ENCODE assay signal across 10 cellular contexts in the genomic region with DNA sequence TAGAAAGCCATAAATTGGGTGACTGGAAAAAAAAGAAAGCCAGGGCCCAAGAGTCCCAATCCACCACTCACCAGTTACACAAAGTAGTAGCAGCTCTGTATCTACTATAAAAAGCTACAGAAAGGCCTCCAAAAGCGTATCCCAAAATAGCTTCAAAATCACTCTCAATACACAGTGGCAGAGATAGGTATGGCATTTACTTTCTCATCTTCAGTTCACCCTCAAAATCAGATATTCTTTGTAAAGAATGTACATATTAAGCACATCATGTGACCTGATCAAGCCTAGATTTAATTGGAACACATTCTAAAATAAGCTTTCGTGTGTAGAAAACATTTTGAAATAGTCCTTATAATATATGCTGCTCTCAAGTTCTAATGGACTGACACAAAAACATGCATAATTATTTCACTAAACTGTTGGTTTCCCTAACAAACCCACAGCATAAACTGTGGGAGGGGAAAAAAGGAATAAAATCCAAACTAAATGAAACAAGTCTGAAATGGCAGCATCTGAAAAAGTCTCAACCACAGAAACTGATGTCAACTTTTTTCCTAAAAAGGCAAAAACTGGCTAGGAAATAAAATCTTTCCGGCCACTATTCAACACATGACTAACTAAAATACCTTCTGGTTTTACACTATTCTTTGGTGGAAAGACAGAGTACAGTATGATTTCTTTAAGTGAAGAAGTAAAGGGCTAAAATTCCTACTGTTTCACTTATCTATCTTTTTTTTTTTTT. TPM values are rescaled to one million over a fixed set of nuclear protein-coding genes. Genes with fewer than 3 reads are reported as not detected.
DNase-seq lines count a peak whose midpoint lies in the region; ATAC-seq and TF ChIP-seq lines count a peak whose summit lies in the region.
"Had no signal": no experiment of that assay in that cellular context is flagged by ENCODE, and none has a peak within 500 bp of the region (broad histone marks: within the 10 kb centered on the region; RNA-seq: fewer than 3 reads in every experiment).

No MANE protein-coding gene starts in this region.

- H3K36me3 Mint-ChIP-seq in activated naive CD4-positive, alpha-beta T cell treated with anti-CD3 and anti-CD28 coated beads for 36 hours (ENCODE audit: low read depth), result peaks cover 17% of the 10 kb centered on the region
- H3K36me3 Mint-ChIP-seq in T-helper 1 cell treated with Interleukin-12 subunit alpha and Interleukin-12 subunit beta and Interleukin-4 antibody, amounts not matched to agents 30 μg/mL and 1 μg/mL, for 36 hours (ENCODE audit: low read depth), result peaks cover 18% of the 10 kb centered on the region
- peaks cover 18% of the 10 kb centered on the region for H3K36me3 Mint-ChIP-seq in type B pancreatic cell

- H3K27me3 ChIP-seq in gastroesophageal sphincter, result no peaks in the 10 kb centered on the region

- no peak overlapping the region for H3K4me3 ChIP-seq in gastroesophageal sphincter

- H3K4me1 ChIP-seq in gastroesophageal sphincter, result peaks cover 0 to 92% (median 8%) of the 10 kb centered on the region in 3 donors

- H3K4me1 Mint-ChIP-seq in activated naive CD4-positive, alpha-beta T cell treated with anti-CD3 and anti-CD28 coated beads for 36 hours (ENCODE audit: low read depth), result peaks cover 83% of the 10 kb centered on the region
- peaks cover 60% of the 10 kb centered on the region for H3K4me1 Mint-ChIP-seq in T-helper 1 cell treated with Interleukin-12 subunit alpha and Interleukin-12 subunit beta and Interleukin-4 antibody, amounts not matched to agents 30 μg/mL and 1 μg/mL, for 36 hours (ENCODE audit: low read depth)
- peaks cover 45% of the 10 kb centered on the region for H3K4me1 Mint-ChIP-seq in type B pancreatic cell (ENCODE audit: unreplicated experiment)

- H3K4me3 Mint-ChIP-seq in activated naive CD4-positive, alpha-beta T cell treated with anti-CD3 and anti-CD28 coated beads for 36 hours, result no peak overlapping the region
- peak overlapping the region; percentile 47 for H3K4me3 Mint-ChIP-seq in T-helper 1 cell treated with Interleukin-12 subunit alpha and Interleukin-12 subunit beta and Interleukin-4 antibody, amounts not matched to agents 30 μg/mL and 1 μg/mL, for 36 hours
- no peak overlapping the region for H3K4me3 Mint-ChIP-seq in type B pancreatic cell

- CTCF ChIA-PET in activated naive CD4-positive, alpha-beta T cell treated with anti-CD3 and anti-CD28 coated beads for 36 hours (lab: Charles Lee), result interaction anchor here (0.5 to 2.0 kb wide), 7 partner anchors 11 to 462 kb away, joined by 3 to 6 read pairs (median 4); no protein-coding TSS in a partner anchor

- no peak for DNase-seq in activated naive CD4-positive, alpha-beta T cell treated with anti-CD3 and anti-CD28 coated beads for 36 hours
- no peak for DNase-seq in activated naive CD4-positive, alpha-beta T cell treated with Interleukin-2 at 50 U/mL for 16 hours
- DNase-seq in type B pancreatic cell (ENCODE audit: extremely low spot score, unreplicated experiment), result no peak
- no peak for DNase-seq in activated gamma-delta T cell treated with Interleukin-2 at 50 U/mL for 16 hours
- no peak for DNase-seq in SIG-M5 (lab: John Stamatoyannopoulos, UW)
- DNase-seq in SK-N-DZ (ENCODE audit: low spot score), result no peak
- DNase-seq: amygdala, C1 segment of cervical spinal cord had no signal

- no peak for TF ChIP-seq POLR2A in gastroesophageal sphincter (IDR thresholded peaks at IDR 0.05)

- no peak for TF ChIP-seq EP300 in gastroesophageal sphincter (IDR thresholded peaks at IDR 0.05)

- H3K36me3 ChIP-seq in gastroesophageal sphincter, result no peaks in the 10 kb centered on the region

- H3K9me3 ChIP-seq in gastroesophageal sphincter, result no peaks in the 10 kb centered on the region

- WGBS in gastroesophageal sphincter (ENCODE audit: low coverage in 1 of 2), 2 donors, result 20 to 32% methylated on average over 3 of the region's 3 CpGs

- peaks cover 2% of the 10 kb centered on the region for H3K9me3 Mint-ChIP-seq in activated naive CD4-positive, alpha-beta T cell treated with anti-CD3 and anti-CD28 coated beads for 36 hours
- H3K9me3 Mint-ChIP-seq in T-helper 1 cell treated with Interleukin-12 subunit alpha and Interleukin-12 subunit beta and Interleukin-4 antibody, amounts not matched to agents 30 μg/mL and 1 μg/mL, for 36 hours, result no peaks in the 10 kb centered on the region
- H3K9me3 Mint-ChIP-seq in type B pancreatic cell, result peaks cover 9% of the 10 kb centered on the region

- intact Hi-C loops in activated naive CD4-positive, alpha-beta T cell treated with anti-CD3 and anti-CD28 coated beads for 36 hours (cut with micrococcal nuclease), result loop anchor here (1.0 to 2.0 kb wide), 2 partner anchors 13 to 306 kb away; no protein-coding TSS in a partner anchor

- no peaks in the 10 kb centered on the region for H3K27me3 Mint-ChIP-seq in activated naive CD4-positive, alpha-beta T cell treated with anti-CD3 and anti-CD28 coated beads for 36 hours (ENCODE audit: low read depth)
- H3K27me3 Mint-ChIP-seq in T-helper 1 cell treated with Interleukin-12 subunit alpha and Interleukin-12 subunit beta and Interleukin-4 antibody, amounts not matched to agents 30 μg/mL and 1 μg/mL, for 36 hours (ENCODE audit: low read depth), result no peaks in the 10 kb centered on the region
- no peaks in the 10 kb centered on the region for H3K27me3 Mint-ChIP-seq in type B pancreatic cell

- H3K27ac ChIP-seq in gastroesophageal sphincter, result peak overlapping the region; percentile 7 to 61 (median 52)

- peak overlapping the region; percentile 79 for H3K27ac Mint-ChIP-seq in activated naive CD4-positive, alpha-beta T cell treated with anti-CD3 and anti-CD28 coated beads for 36 hours
- H3K27ac Mint-ChIP-seq in T-helper 1 cell treated with Interleukin-12 subunit alpha and Interleukin-12 subunit beta and Interleukin-4 antibody, amounts not matched to agents 30 μg/mL and 1 μg/mL, for 36 hours, result peak overlapping the region; percentile 62
- peak overlapping the region; percentile 20 for H3K27ac Mint-ChIP-seq in type B pancreatic cell

- TF ChIP-seq CTCF in gastroesophageal sphincter (IDR thresholded peaks at IDR 0.05) (peak in 2 of 4 experiments; percentile 29 to 40), type B pancreatic cell (conservative IDR thresholded peaks at IDR 0.05) (no peak)

- no peak for ATAC-seq in gastroesophageal sphincter

RNA-seq across cellular contexts. Expression of a gene that starts 25.9 kb away (rescaled TPM):
- 100 to 1,000 TPM; 143 TPM for total RNA-seq in activated naive CD4-positive, alpha-beta T cell treated with anti-CD3 and anti-CD28 coated beads for 36 hours
- total RNA-seq in gastroesophageal sphincter, result 10 to 100 TPM; 44.4 to 64.2 (median 53.4) TPM
- total RNA-seq in type B pancreatic cell (ENCODE audit: low replicate concordance), result 95.1 and 102 TPM in 2 replicates
- 101 and 116 TPM in 2 replicates for polyA plus RNA-seq in SK-N-DZ (2014; cell fraction: cytosol; rRNA removed)
- polyA plus RNA-seq in SK-N-DZ (2014; cell fraction: nucleus; rRNA removed), result 59.6 and 62.3 TPM in 2 replicates

RNA-seq across cellular contexts. Expression of a gene that starts 38.2 kb away (rescaled TPM):
- total RNA-seq in activated naive CD4-positive, alpha-beta T cell treated with anti-CD3 and anti-CD28 coated beads for 36 hours, result 10 to 100 TPM; 52.2 to 53.1 TPM
- total RNA-seq in gastroesophageal sphincter, result 100 to 1,000 TPM in 1 of 4 donors, 10 to 100 TPM in 3; 91.2 to 146 (median 94.3) TPM
- 89.8 and 172 TPM in 2 replicates for total RNA-seq in type B pancreatic cell (ENCODE audit: low replicate concordance)
- 22.7 and 23.1 TPM in 2 replicates for polyA plus RNA-seq in SK-N-DZ (2014; cell fraction: cytosol; rRNA removed)
- polyA plus RNA-seq in SK-N-DZ (2014; cell fraction: nucleus; rRNA removed), result 7.5 and 8.7 TPM in 2 replicates

RNA-seq across cellular contexts. Expression of a gene that starts 51.4 kb away (rescaled TPM):
- total RNA-seq in activated naive CD4-positive, alpha-beta T cell treated with anti-CD3 and anti-CD28 coated beads for 36 hours, result 10 to 100 TPM; 93.8 to 95.8 TPM
- total RNA-seq in gastroesophageal sphincter (10 to 100 TPM; 40.3 to 52.9 (median 46.2) TPM), type B pancreatic cell (ENCODE audit: low replicate concordance) (54.8 and 84.7 TPM in 2 replicates)
- polyA plus RNA-seq in SK-N-DZ (2014; cell fraction: cytosol; rRNA removed), result 162 and 170 TPM in 2 replicates
- polyA plus RNA-seq in SK-N-DZ (2014; cell fraction: nucleus; rRNA removed), result 87.2 and 107 TPM in 2 replicates

Comparison
In these comparisons a context has a peak if more than half of its experiments do, and no peak if none do; other contexts are left out.
1. H3K27ac Mint-ChIP-seq: peak in every context shown above with its lines; median percentile 79 in activated naive CD4-positive, alpha-beta T cell treated with anti-CD3 and anti-CD28 coated beads for 36 hours; 62 in T-helper 1 cell treated with Interleukin-12 subunit alpha and Interleukin-12 subunit beta and Interleukin-4 antibody, amounts not matched to agents 30 μg/mL and 1 μg/mL, for 36 hours; 20 in type B pancreatic cell.